ENCODE assay signal across 21 cellular contexts in the genomic region with DNA sequence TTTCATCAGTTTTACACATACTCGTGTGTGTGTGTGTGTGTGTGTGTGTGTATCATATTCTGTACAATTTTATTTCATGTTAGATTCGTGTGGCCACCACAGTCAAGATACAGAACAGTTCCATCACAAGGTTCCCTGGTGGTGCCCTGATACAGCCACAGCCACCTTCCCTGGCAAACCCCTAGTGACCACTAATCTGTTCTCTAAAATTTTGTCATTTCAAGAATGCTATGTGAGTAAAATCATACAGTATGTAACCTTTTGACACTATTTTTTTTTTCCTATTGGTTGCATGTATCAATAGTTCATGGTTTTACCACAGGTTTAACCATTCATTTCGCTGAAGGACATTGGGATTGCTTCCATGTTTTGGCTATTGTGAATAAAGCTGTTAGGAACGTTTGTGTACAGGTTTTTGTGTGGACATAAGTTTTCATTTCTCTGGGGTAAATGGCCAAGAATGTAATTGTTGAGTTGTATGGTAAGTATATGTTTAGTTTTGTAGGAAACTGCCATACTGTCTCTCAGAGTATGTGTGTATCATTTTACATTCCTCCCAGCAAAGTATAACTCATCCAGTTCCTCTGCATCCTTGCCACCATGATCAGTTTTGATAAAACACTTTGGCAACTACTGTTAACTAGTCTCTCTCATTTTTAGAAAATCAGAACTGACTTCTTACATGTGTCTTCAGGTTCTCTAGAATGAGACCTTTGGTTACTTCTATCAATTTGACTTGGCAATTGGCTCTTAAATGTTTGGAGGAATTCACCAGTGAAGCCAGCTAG. TPM values are rescaled to one million over a fixed set of nuclear protein-coding genes. Genes with fewer than 3 reads are reported as not detected.
DNase-seq lines count a peak whose midpoint lies in the region; ATAC-seq and TF ChIP-seq lines count a peak whose summit lies in the region.
"Had no signal": no experiment of that assay in that cellular context is flagged by ENCODE, and none has a peak within 500 bp of the region (broad histone marks: within the 10 kb centered on the region; RNA-seq: fewer than 3 reads in every experiment).

No MANE protein-coding gene starts in this region.

- ATAC-seq in GM21390 (IDR thresholded peaks at IDR 0.05; ENCODE audit: unreplicated experiment) (peak; percentile 47), HG03378 (IDR thresholded peaks at IDR 0.05; ENCODE audit: unreplicated experiment) (peak; percentile 52), esophagus mucosa (no peak), GM21576 (IDR thresholded peaks at IDR 0.05; ENCODE audit: unreplicated experiment) (no peak)
- ATAC-seq: mucosa of descending colon had no signal

- no peak overlapping the region for H3K4me2 ChIP-seq in trophoblast cell (ENCODE audit: low read length)

- H3K4ac ChIP-seq in trophoblast cell (ENCODE audit: low read depth, low read length) = no peak overlapping the region

- TF ChIP-seq POLR2A in lower leg skin (IDR thresholded peaks at IDR 0.05) = no peak

- H3K79me1 ChIP-seq in trophoblast cell (ENCODE audit: low read length) = no peaks in the 10 kb centered on the region

- H3K14ac ChIP-seq in trophoblast cell (ENCODE audit: low read length) = no peak overlapping the region

- H3K27ac ChIP-seq in trophoblast cell (ENCODE audit: low read depth, low read length) = no peak overlapping the region
- H3K27ac ChIP-seq: breast epithelium, dorsolateral prefrontal cortex, right atrium auricular region, WERI-Rb-1 had no signal

- no peaks in the 10 kb centered on the region for H3K27me3 Mint-ChIP-seq in activated T-cell treated with anti-CD3 and anti-CD28 coated beads, Interleukin-2, amount 50 U/mL, for 24 hours
- H3K27me3 Mint-ChIP-seq: activated naive CD8-positive, alpha-beta T cell treated with anti-CD3 and anti-CD28 coated beads, Interleukin-2, amount 10 ng/mL, durations not matched to agents 7 days and 5 days; CD4-positive, alpha-beta T cell had no signal

- no peaks in the 10 kb centered on the region for H3K9me3 ChIP-seq in trophoblast cell (ENCODE audit: insufficient read depth, low read depth, low read length)
- H3K9me3 ChIP-seq: breast epithelium, mucosa of descending colon, right atrium auricular region had no signal

- H3K4me3 ChIP-seq in trophoblast cell (ENCODE audit: low read depth, low read length) = no peak overlapping the region
- H3K4me3 ChIP-seq in lower leg skin (ENCODE audit: low read depth, poor library complexity, severe bottlenecking) = no peak overlapping the region
- H3K4me3 ChIP-seq: breast epithelium, dorsolateral prefrontal cortex, mucosa of descending colon, right atrium auricular region had no signal

- H3K4me1 ChIP-seq in trophoblast cell (ENCODE audit: control insufficient read depth in 1 of 2, insufficient read depth in 2 of 2, low read length in 2 of 2) = no peaks in the 10 kb centered on the region
- H3K4me1 ChIP-seq: breast epithelium, right atrium auricular region had no signal

- no CpG with 5 or more reads among the region's 4 CpGs for WGBS in trophoblast cell (ENCODE audit: extremely low coverage, insufficient coverage, insufficient read length)
- 62 to 75% methylated on average over 4 of the region's 4 CpGs for WGBS in lower leg skin, 2 donors

- H3K27me3 ChIP-seq in trophoblast cell (ENCODE audit: insufficient read depth, low read length) = no peaks in the 10 kb centered on the region
- H3K27me3 ChIP-seq: breast epithelium, dorsolateral prefrontal cortex, right atrium auricular region had no signal

- H4K12ac ChIP-seq in trophoblast cell (ENCODE audit: low read depth, low read length) = no peak overlapping the region

- no peak overlapping the region for H3K23ac ChIP-seq in trophoblast cell (ENCODE audit: low read length)

- H3K27ac Mint-ChIP-seq in activated T-cell treated with anti-CD3 and anti-CD28 coated beads, Interleukin-2, amount 50 U/mL, for 24 hours = peak overlapping the region; percentile 77
- H3K27ac Mint-ChIP-seq: activated naive CD8-positive, alpha-beta T cell treated with anti-CD3 and anti-CD28 coated beads, Interleukin-2, amount 10 ng/mL, durations not matched to agents 7 days and 5 days; CD4-positive, alpha-beta T cell had no signal

- H3K36me3 ChIP-seq in trophoblast cell (ENCODE audit: control insufficient read depth in 1 of 2, insufficient read depth in 2 of 2, low read length in 2 of 2) = peaks cover 0 to 1% of the 10 kb centered on the region in 2 experiments
- H3K36me3 ChIP-seq: breast epithelium, right atrium auricular region, WERI-Rb-1 had no signal

- H4K91ac ChIP-seq in trophoblast cell (ENCODE audit: low read depth, low read length) = no peak overlapping the region

- no peak overlapping the region for H2BK12ac ChIP-seq in trophoblast cell (ENCODE audit: low read length)

- no peak for TF ChIP-seq CTCF in lower leg skin (IDR thresholded peaks at IDR 0.05)

- no peak overlapping the region for H2BK5ac ChIP-seq in trophoblast cell (ENCODE audit: low read depth, low read length, poor library complexity)

- H3K9ac ChIP-seq in trophoblast cell (ENCODE audit: low read length) = no peak overlapping the region

- H4K8ac ChIP-seq in trophoblast cell (ENCODE audit: low read depth, low read length) = no peak overlapping the region

- no peak overlapping the region for H3K4me3 Mint-ChIP-seq in activated T-cell treated with anti-CD3 and anti-CD28 coated beads, Interleukin-2, amount 50 U/mL, for 24 hours
- H3K4me3 Mint-ChIP-seq: activated naive CD8-positive, alpha-beta T cell treated with anti-CD3 and anti-CD28 coated beads, Interleukin-2, amount 10 ng/mL, durations not matched to agents 7 days and 5 days; CD4-positive, alpha-beta T cell had no signal

- H3K9me3 Mint-ChIP-seq in activated T-cell treated with anti-CD3 and anti-CD28 coated beads, Interleukin-2, amount 50 U/mL, for 24 hours = no peaks in the 10 kb centered on the region
- H3K9me3 Mint-ChIP-seq: activated naive CD8-positive, alpha-beta T cell treated with anti-CD3 and anti-CD28 coated beads, Interleukin-2, amount 10 ng/mL, durations not matched to agents 7 days and 5 days; CD4-positive, alpha-beta T cell had no signal

- DNase-seq in activated T-cell treated with anti-CD3 and anti-CD28 coated beads, Interleukin-2, amount 50 U/mL, for 24 hours = no peak
- no peak for DNase-seq in activated T-cell treated with anti-CD3 and anti-CD28 coated beads for 4 hours
- peak; percentile 28 to 65 for DNase-seq in trophoblast cell
- DNase-seq in lower leg skin (ENCODE audit: low spot score in 2 of 2) = no peak
- DNase-seq: ACHN; activated naive CD8-positive, alpha-beta T cell treated with anti-CD3 and anti-CD28 coated beads, Interleukin-2, amount 10 ng/mL, durations not matched to agents 7 days and 5 days; CD4-positive, alpha-beta T cell; dorsolateral prefrontal cortex; H7; mucosa of descending colon; NCI-H2029 treated with DMSO at 0.1 percent for 48 hours; NCI-H526 treated with DMSO at 0.1 percent for 48 hours; nucleus accumbens; SHP77 treated with DMSO at 0.1 percent for 48 hours; WERI-Rb-1 had no signal

- peaks cover 11% of the 10 kb centered on the region for H3K36me3 Mint-ChIP-seq in activated T-cell treated with anti-CD3 and anti-CD28 coated beads, Interleukin-2, amount 50 U/mL, for 24 hours (ENCODE audit: low read depth)

- H2BK120ac ChIP-seq in trophoblast cell (ENCODE audit: insufficient read depth, low read length, poor library complexity) = no peak overlapping the region

- intact Hi-C loops in lower leg skin (cut with DNase I; ENCODE audit: low total_unique reads) = no loop called here

- H3K79me2 ChIP-seq in trophoblast cell (ENCODE audit: control insufficient read depth, insufficient read depth, low read length, poor library complexity) = no peaks in the 10 kb centered on the region

- no peak overlapping the region for H3K18ac ChIP-seq in trophoblast cell (ENCODE audit: low read length)

- H2AFZ ChIP-seq in trophoblast cell (ENCODE audit: insufficient read depth, low read length, poor library complexity) = no peak overlapping the region

- H3K4me1 Mint-ChIP-seq in activated T-cell treated with anti-CD3 and anti-CD28 coated beads, Interleukin-2, amount 50 U/mL, for 24 hours (ENCODE audit: low read depth) = peaks cover 37% of the 10 kb centered on the region
- H3K4me1 Mint-ChIP-seq: activated naive CD8-positive, alpha-beta T cell treated with anti-CD3 and anti-CD28 coated beads, Interleukin-2, amount 10 ng/mL, durations not matched to agents 7 days and 5 days had no signal

- H2AK5ac ChIP-seq in trophoblast cell (ENCODE audit: low read length) = no peak overlapping the region

RNA-seq across cellular contexts. Expression of a gene that starts 20.6 kb away (rescaled TPM):
- 13.4 and 14.8 TPM in 2 replicates for polyA plus RNA-seq in trophoblast cell (2013)
- 20.8 TPM for total RNA-seq in esophagus mucosa
- 10 to 100 TPM; 13.5 to 27.4 (median 21.3) TPM for total RNA-seq in lower leg skin

RNA-seq across cellular contexts. Expression of a gene that starts 39.8 kb away (rescaled TPM):
- 11.6 and 11.8 TPM in 2 replicates for polyA plus RNA-seq in trophoblast cell (2013)
- total RNA-seq in esophagus mucosa = 8.5 TPM
- 1 to 10 TPM; 3.7 to 9.8 (median 5.6) TPM for total RNA-seq in lower leg skin

Comparison
In these comparisons a context has a peak if more than half of its experiments do, and no peak if none do; other contexts are left out.
1. DNase-seq: peak in trophoblast cell (2 of 2); none in activated T-cell treated with anti-CD3 and anti-CD28 coated beads, Interleukin-2, amount 50 U/mL, for 24 hours (single experiment), activated T-cell treated with anti-CD3 and anti-CD28 coated beads for 4 hours (single experiment) and lower leg skin (0 of 2).
2. ATAC-seq: peak in GM21390 (single experiment) and HG03378 (single experiment); none in esophagus mucosa (single experiment) and GM21576 (single experiment).